Comparison of ENCODE assay signal across 15 cellular contexts in genomic region chr1:119285482-119285881, GRCh38.
DNase-seq lines count a peak whose midpoint lies in the region; ATAC-seq, FAIRE-seq and TF ChIP-seq lines count a peak whose summit lies in the region.
"Had no signal": no experiment of that assay in that cellular context is flagged by ENCODE, and none has a peak within 500 bp of the region (broad histone marks: within the 10 kb centered on the region; RNA-seq: fewer than 3 reads in every experiment).

No MANE protein-coding gene starts in this region.

- no peak for FAIRE-seq in HTR-8/SVneo (lab: Jason Lieb, UNC)

- WGBS in aorta, 2 donors, result 63 to 74% methylated on average over 2 of the region's 2 CpGs

- H3K4me3 ChIP-seq in WERI-Rb-1 (ENCODE audit: low read depth, low read length) (no peak overlapping the region), fibroblast of villous mesenchyme (ENCODE audit: low read depth, low read length) (no peak overlapping the region), aorta (ENCODE audit: low read length in 2 of 2) (no peak overlapping the region)
- H3K4me3 ChIP-seq: BLaER1, stomach had no signal

- TF ChIP-seq CTCF in WERI-Rb-1 (IDR thresholded peaks at IDR 0.05; ENCODE audit: low read depth, low read length) (no peak), fibroblast of villous mesenchyme (IDR thresholded peaks at IDR 0.05; ENCODE audit: insufficient read depth, low read depth, low read length) (no peak)

- H3K36me3 ChIP-seq in WERI-Rb-1 (no peaks in the 10 kb centered on the region), aorta (ENCODE audit: control insufficient read depth in 1 of 2, insufficient read depth in 2 of 2, low read length in 1 of 2) (no peaks in the 10 kb centered on the region)
- H3K36me3 ChIP-seq: BLaER1, stomach had no signal

- H3K9me3 ChIP-seq in WERI-Rb-1 (ENCODE audit: severe bottlenecking), result no peaks in the 10 kb centered on the region
- no peaks in the 10 kb centered on the region for H3K9me3 ChIP-seq in aorta (ENCODE audit: control insufficient read depth, low read length)
- H3K9me3 ChIP-seq: BLaER1, stomach had no signal

- no peaks in the 10 kb centered on the region for H3K4me1 ChIP-seq in aorta (ENCODE audit: control insufficient read depth in 1 of 2, insufficient read depth in 2 of 2, low read length in 2 of 2)
- H3K4me1 ChIP-seq: BLaER1, stomach had no signal

- intact Hi-C loops in Right ventricle myocardium inferior (cut with DNase I), result loop anchor here (5.0 kb wide), 1 partner anchor 82 kb away; the partner anchor contains the start of gene HAO2
- intact Hi-C loops in cardiac septum (cut with DNase I), result loop anchor here (5.0 kb wide), 1 partner anchor 82 kb away; the partner anchor contains the start of gene HAO2
- intact Hi-C loops in aorta (cut with DNase I), result no loop called here

- H3K27ac ChIP-seq in WERI-Rb-1, result no peak overlapping the region
- no peak overlapping the region for H3K27ac ChIP-seq in aorta (ENCODE audit: low read depth in 1 of 2, low read length in 2 of 2)
- H3K27ac ChIP-seq: BLaER1, stomach had no signal

- no peak for DNase-seq in Right ventricle myocardium inferior (ENCODE audit: missing footprints)
- DNase-seq in cardiac septum (ENCODE audit: low spot score), result no peak
- DNase-seq in WERI-Rb-1, result peak; percentile 59
- peak; percentile 87 for DNase-seq in fibroblast of villous mesenchyme (ENCODE audit: low read depth)
- no peak for DNase-seq in aorta
- no peak for DNase-seq in HTR-8/SVneo (ENCODE audit: insufficient read length, low spot score)
- no peak for DNase-seq in mesenteric fat pad (ENCODE audit: low spot score)
- DNase-seq: activated B cell treated with CpG ODN at 0.5 μM for 24 hours; activated T-cell treated with anti-CD3 and anti-CD28 coated beads, Interleukin-2, amount 50 U/mL, for 48 hours; NCI-H2081; RPMI8226; stimulated activated CD4-positive, alpha-beta T cell treated with anti-CD3 and anti-CD28 coated beads, Interleukin-2, amount 100 ng/mL, for 24 hours; stomach had no signal

- ATAC-seq in Right ventricle myocardium inferior (peak; percentile 34), aorta (ENCODE audit: low FRiP score) (peak; percentile 62), HG02884 (IDR thresholded peaks at IDR 0.05; ENCODE audit: unreplicated experiment) (no peak)

- H3K27me3 ChIP-seq in WERI-Rb-1 (ENCODE audit: insufficient read depth, low read depth, severe bottlenecking) (no peaks in the 10 kb centered on the region), aorta (ENCODE audit: control insufficient read depth in 1 of 2, insufficient read depth in 2 of 2, low read length in 1 of 2) (no peaks in the 10 kb centered on the region)
- H3K27me3 ChIP-seq: BLaER1, stomach had no signal

Comparison
In these comparisons a context has a peak if more than half of its experiments do, and no peak if none do; other contexts are left out.
1. DNase-seq: peak in WERI-Rb-1 (single experiment) and fibroblast of villous mesenchyme (single experiment); none in Right ventricle myocardium inferior (single experiment), cardiac septum (single experiment), aorta (0 of 2), HTR-8/SVneo (single experiment) and mesenteric fat pad (single experiment).
2. intact Hi-C loops: an anchor here in Right ventricle myocardium inferior (5.0 kb wide) and cardiac septum (5.0 kb wide); none called in aorta.